ENCODE assay signal across 19 cellular contexts in genomic region chr4:171814545-171814944, GRCh38. TPM values are rescaled to one million over a fixed set of nuclear protein-coding genes. Genes with fewer than 3 reads are reported as not detected.
A peak's percentile ranks its signal among the peaks of the same experiment; 100 is the strongest.
DNase-seq lines count a peak whose midpoint lies in the region; ATAC-seq and TF ChIP-seq lines count a peak whose summit lies in the region.
"Had no signal": no experiment of that assay in that cellular context is flagged by ENCODE, and none has a peak within 500 bp of the region (broad histone marks: within the 10 kb centered on the region; RNA-seq: fewer than 3 reads in every experiment).

No MANE protein-coding gene starts in this region.

- no peaks in the 10 kb centered on the region for H3K79me2 ChIP-seq in neural cell (replicated peaks; ENCODE audit: insufficient read depth, low read length)

- no peaks in the 10 kb centered on the region for H4K20me1 ChIP-seq in neural cell (ENCODE audit: insufficient read depth)

- H3K36me3 Mint-ChIP-seq in endodermal cell (ENCODE audit: low read depth): no peaks in the 10 kb centered on the region

- H3K9me3 ChIP-seq in endodermal cell (ENCODE audit: control insufficient read depth, low read length) (no peaks in the 10 kb centered on the region), neural cell (ENCODE audit: low read length) (no peaks in the 10 kb centered on the region), thoracic aorta (no peaks in the 10 kb centered on the region)

- H3K4me1 ChIP-seq in endodermal cell (ENCODE audit: control insufficient read depth, insufficient read depth, low read length) (no peaks in the 10 kb centered on the region), thoracic aorta (ENCODE audit: control insufficient read depth in 1 of 2, low read depth in 2 of 2) (no peaks in the 10 kb centered on the region)

- peak; percentile 7 for DNase-seq in DMS53 (lab: John Stamatoyannopoulos, UW)
- no peak for DNase-seq in DMS53 treated with DMSO at 0.1 percent for 48 hours (lab: John Stamatoyannopoulos, UW; ENCODE audit: unreplicated experiment)
- DNase-seq in endodermal cell: peak; percentile 53
- DNase-seq in thoracic aorta (ENCODE audit: low spot score): no peak
- no peak for DNase-seq in SIG-M5 treated with dmso at 0.1 percent for 504 hours (lab: John Stamatoyannopoulos, UW; ENCODE audit: unreplicated experiment)
- no peak for DNase-seq in NCI-H1694 treated with DMSO at 0.1 percent for 48 hours (lab: John Stamatoyannopoulos, UW)
- DNase-seq: COR-L47, GM23248, NCI-H1092, NCI-H187, NCI-H2171, SIG-M5 had no signal

- no peaks in the 10 kb centered on the region for H3K4me1 Mint-ChIP-seq in endodermal cell

- H3K4me2 ChIP-seq in neural cell (ENCODE audit: low read length): peak overlapping the region; percentile 54
- H3K4me2 ChIP-seq: KMS-11 had no signal

- no peak for TF ChIP-seq RAD21 in neural cell (conservative IDR thresholded peaks at IDR 0.05)

- H3K9me3 Mint-ChIP-seq in endodermal cell: no peaks in the 10 kb centered on the region

- H3K4me3 Mint-ChIP-seq in endodermal cell: peak overlapping the region; percentile 68

- no peaks in the 10 kb centered on the region for H3F3A ChIP-seq in neural cell (ENCODE audit: insufficient read depth, low read length, poor library complexity, severe bottlenecking)

- H3K4me3 ChIP-seq in endodermal cell (ENCODE audit: low read length) (no peak overlapping the region), neural cell (ENCODE audit: low read length) (peak overlapping the region; percentile 82), thoracic aorta (peak overlapping the region; percentile 75)

- peaks cover 50% of the 10 kb centered on the region for H3K27me3 ChIP-seq in endodermal cell (ENCODE audit: control insufficient read depth, insufficient read depth, low read length, poor library complexity, severe bottlenecking)
- peaks cover 31% of the 10 kb centered on the region for H3K27me3 ChIP-seq in neural cell (ENCODE audit: insufficient read depth, low read depth, low read length)
- H3K27me3 ChIP-seq in thoracic aorta (replicated peaks; ENCODE audit: insufficient read depth): no peaks in the 10 kb centered on the region

- ATAC-seq in thoracic aorta (ENCODE audit: insufficient number of reproducible peaks, low FRiP score, low read depth): no peak
- ATAC-seq in HG03432 (IDR thresholded peaks at IDR 0.05; ENCODE audit: unreplicated experiment): no peak

- H3K27ac ChIP-seq in endodermal cell (ENCODE audit: low read depth, low read length): no peak overlapping the region
- no peak overlapping the region for H3K27ac ChIP-seq in neural cell (ENCODE audit: low read length)
- no peak overlapping the region for H3K27ac ChIP-seq in thoracic aorta
- H3K27ac ChIP-seq: 22Rv1, C4-2B, GM23248, KMS-11 had no signal

- H3K27me3 Mint-ChIP-seq in endodermal cell (ENCODE audit: insufficient read depth): peaks cover 51% of the 10 kb centered on the region

- 71 to 79% methylated on average over 6 to 11 of the region's 11 CpGs for WGBS in endodermal cell (ENCODE audit: insufficient coverage in 1 of 2, insufficient read length in 1 of 2), 2 experiments

- H2AFZ ChIP-seq in neural cell (ENCODE audit: low read depth, low read length): no peak overlapping the region

- TF ChIP-seq CTCF in endodermal cell (conservative IDR thresholded peaks at IDR 0.05): no peak
- TF ChIP-seq CTCF in neural cell (IDR thresholded peaks at IDR 0.05; ENCODE audit: poor library complexity, severe bottlenecking): no peak
- TF ChIP-seq CTCF in thoracic aorta (IDR thresholded peaks at IDR 0.05): no peak

- no peaks in the 10 kb centered on the region for H3K9me2 ChIP-seq in neural cell (ENCODE audit: insufficient read depth, low read length)

- H3K36me3 ChIP-seq in endodermal cell (ENCODE audit: control insufficient read depth, insufficient read depth, low read length) (no peaks in the 10 kb centered on the region), neural cell (ENCODE audit: insufficient read depth, low read length) (no peaks in the 10 kb centered on the region), thoracic aorta (no peaks in the 10 kb centered on the region)

- H3K27ac Mint-ChIP-seq in endodermal cell: no peak overlapping the region

- no peak for TF ChIP-seq EP300 in neural cell (conservative IDR thresholded peaks at IDR 0.05; ENCODE audit: poor library complexity, severe bottlenecking)

- H3K9ac ChIP-seq in endodermal cell (ENCODE audit: extremely low read depth, low read length, poor library complexity, severe bottlenecking) (no peak overlapping the region), neural cell (ENCODE audit: low read length) (no peak overlapping the region)
- H3K9ac ChIP-seq: GM23248, KMS-11 had no signal

TF ChIP-seq in neural cell, 6 proteins besides CTCF, POLR2A, EP300 and RAD21:
- TF ChIP-seq REST (IDR thresholded peaks at IDR 0.05; ENCODE audit: borderline replicate concordance) (no peak), SMC3 (conservative IDR thresholded peaks at IDR 0.05; ENCODE audit: poor library complexity) (no peak)

RNA-seq across cellular contexts. Expression of gene GALNTL6, which starts 1.3 kb away (rescaled TPM):
- total RNA-seq in endodermal cell (under 1 TPM in 1 of 2 donors, not detected in 1; 0.71 TPM), thoracic aorta (1 to 10 TPM in 1 of 2 donors, under 1 TPM in 1; 0.92 to 3.8 TPM)
- polyA plus RNA-seq in endodermal cell (2013, experiment 1 of 2): 0.43 TPM
- polyA plus RNA-seq in endodermal cell (2013, experiment 2 of 2): 0.29 TPM
- 11.8 and 14.9 TPM in 2 replicates for polyA plus RNA-seq in neural cell
- polyA minus RNA-seq in neural cell: 45.0 and 58.1 TPM in 2 replicates
- total RNA-seq: G401, GM23248, MCF 10A had no signal
- polyA plus RNA-seq: GM23248 had no signal

Comparison
In these comparisons a context has a peak if more than half of its experiments do, and no peak if none do; other contexts are left out.
1. DNase-seq: peak in DMS53 (single experiment) and endodermal cell (single experiment); none in DMS53 treated with DMSO at 0.1 percent for 48 hours (single experiment), thoracic aorta (single experiment), SIG-M5 treated with dmso at 0.1 percent for 504 hours (single experiment) and NCI-H1694 treated with DMSO at 0.1 percent for 48 hours (single experiment).